Comparison of ENCODE assay signal across 8 cellular contexts in the genomic region with DNA sequence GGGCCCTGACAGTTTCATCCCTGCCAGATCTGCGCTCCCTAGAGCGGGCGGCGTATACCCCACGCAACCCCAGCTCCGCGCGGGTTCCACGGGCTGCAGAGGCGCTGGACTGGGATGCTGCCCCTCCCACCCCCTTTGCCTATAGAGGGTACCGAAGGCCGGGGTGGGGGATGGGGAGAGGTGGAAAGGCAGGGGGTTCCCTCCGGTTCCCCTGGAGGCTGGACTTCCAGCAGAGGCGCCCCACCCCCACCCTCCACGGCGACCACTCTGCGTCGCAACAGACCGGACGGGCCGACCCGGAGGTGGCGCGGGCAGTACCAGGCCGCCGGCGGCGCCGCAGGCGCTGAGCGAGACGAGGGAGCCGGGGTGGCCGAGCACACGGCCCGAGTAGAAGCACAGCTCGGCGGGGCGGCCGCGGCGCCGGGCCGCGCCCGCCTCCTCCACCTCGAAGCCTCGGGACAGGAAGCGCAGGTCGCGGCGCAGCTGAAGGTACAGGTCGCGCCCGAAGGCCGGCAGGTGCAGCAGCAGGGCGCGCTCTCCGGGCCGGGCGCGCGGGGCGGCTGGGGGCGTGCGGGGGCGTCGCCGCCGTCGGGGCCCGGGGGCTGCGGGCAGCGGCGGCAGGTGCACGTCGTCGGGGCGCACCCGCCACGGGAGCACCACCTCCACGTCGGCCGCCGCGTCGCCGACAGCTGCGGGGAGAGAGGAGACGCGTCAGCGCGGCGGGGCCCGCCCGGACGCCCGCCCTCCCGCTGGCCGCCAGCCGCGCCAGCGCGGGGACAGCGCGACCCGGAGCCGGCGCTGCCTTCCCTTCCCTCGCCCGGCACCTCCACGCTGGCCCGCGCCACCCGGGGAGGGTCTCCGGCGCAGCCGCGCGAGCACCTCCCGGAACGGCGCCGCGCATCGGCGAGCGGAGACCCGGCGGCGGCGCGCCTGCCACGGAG. TPM values are rescaled to one million over a fixed set of nuclear protein-coding genes. Genes with fewer than 3 reads are reported as not detected.
DNase-seq lines count a peak whose midpoint lies in the region; ATAC-seq, FAIRE-seq and TF ChIP-seq lines count a peak whose summit lies in the region.

No MANE protein-coding gene starts in this region.

- H4K91ac ChIP-seq in neuronal stem cell (ENCODE audit: low read depth, low read length, poor library complexity): no peak overlapping the region

- H3K27ac Mint-ChIP-seq in activated CD8-positive, alpha-beta memory T cell treated with anti-CD3 and anti-CD28 coated beads, Interleukin-2, amount 10 ng/mL, durations not matched to agents 7 days and 5 days: no peak overlapping the region
- no peak overlapping the region for H3K27ac Mint-ChIP-seq in HFFc6

- no peak overlapping the region for H2BK120ac ChIP-seq in neuronal stem cell (ENCODE audit: low read depth, low read length)

- no peak overlapping the region for H3K23ac ChIP-seq in neuronal stem cell (ENCODE audit: low read depth, low read length, poor library complexity)

- H3K27ac ChIP-seq in SK-N-MC: no peak overlapping the region
- no peak overlapping the region for H3K27ac ChIP-seq in endothelial cell of umbilical vein (ENCODE audit: insufficient read depth, low read depth, low read length)
- H3K27ac ChIP-seq in neuronal stem cell (replicated peaks; ENCODE audit: low read length): no peak overlapping the region

- no peaks in the 10 kb centered on the region for H3K9me3 ChIP-seq in SK-N-MC (ENCODE audit: low read depth, low read length)
- no peaks in the 10 kb centered on the region for H3K9me3 ChIP-seq in endothelial cell of umbilical vein (replicated peaks; ENCODE audit: control insufficient read depth, insufficient read depth, low read length)
- no peaks in the 10 kb centered on the region for H3K9me3 ChIP-seq in neuronal stem cell (replicated peaks in 1 of 2; ENCODE audit: control insufficient read depth in 2 of 2, insufficient read depth in 1 of 2, low read depth in 1 of 2, low read length in 2 of 2)

- no peaks in the 10 kb centered on the region for H3K79me1 ChIP-seq in neuronal stem cell (ENCODE audit: low read depth, low read length)

- H3K4me1 Mint-ChIP-seq in activated CD8-positive, alpha-beta memory T cell treated with anti-CD3 and anti-CD28 coated beads, Interleukin-2, amount 10 ng/mL, durations not matched to agents 7 days and 5 days: peaks cover 15% of the 10 kb centered on the region
- no peaks in the 10 kb centered on the region for H3K4me1 Mint-ChIP-seq in HFFc6 (ENCODE audit: low read depth)

- no peaks in the 10 kb centered on the region for H3K36me3 ChIP-seq in SK-N-MC (ENCODE audit: insufficient read depth, low read length)
- H3K36me3 ChIP-seq in endothelial cell of umbilical vein (ENCODE audit: control insufficient read depth in 2 of 2, extremely low read depth in 1 of 2, insufficient read depth in 2 of 2, low read length in 2 of 2): no peaks in the 10 kb centered on the region
- no peaks in the 10 kb centered on the region for H3K36me3 ChIP-seq in neuronal stem cell (replicated peaks in 1 of 2; ENCODE audit: control insufficient read depth in 2 of 2, insufficient read depth in 2 of 2, low read length in 2 of 2)

- H3K79me2 ChIP-seq in endothelial cell of umbilical vein (ENCODE audit: control insufficient read depth, insufficient read depth, low read length): no peaks in the 10 kb centered on the region

- dilution Hi-C loops in endothelial cell of umbilical vein (cut with MboI; ENCODE audit: extremely low pct_ligation_motif_present, low sequenced_read_pairs): no loop called here

- no peak overlapping the region for H3K4ac ChIP-seq in neuronal stem cell (ENCODE audit: low read length)

- no peak overlapping the region for H3K14ac ChIP-seq in neuronal stem cell (ENCODE audit: low read length)

- H3K18ac ChIP-seq in neuronal stem cell (ENCODE audit: low read length): peak overlapping the region; percentile 30

- POLR2A ChIA-PET in endothelial cell of umbilical vein (lab: Charles Lee): no interaction called here

- no TSS peak for BruUV-seq in endothelial cell of umbilical vein (replicated peaks; lab: Mats Ljungman, UMichigan)

- no peak for TF ChIP-seq CTCF in endothelial cell of umbilical vein (IDR thresholded peaks at IDR 0.05; ENCODE audit: extremely low read depth in 1 of 2, insufficient read depth in 1 of 2, low read depth in 1 of 2, low read length in 2 of 2)
- TF ChIP-seq CTCF in HFFc6 (IDR thresholded peaks at IDR 0.05): no peak

- intact Hi-C loops in endothelial cell of umbilical vein (cut with micrococcal nuclease): no loop called here

- peak; percentile 34 for ATAC-seq in activated CD8-positive, alpha-beta memory T cell treated with anti-CD3 and anti-CD28 coated beads, Interleukin-2, amount 10 ng/mL, durations not matched to agents 7 days and 5 days

- H3K4me3 Mint-ChIP-seq in activated CD8-positive, alpha-beta memory T cell treated with anti-CD3 and anti-CD28 coated beads, Interleukin-2, amount 10 ng/mL, durations not matched to agents 7 days and 5 days: peak overlapping the region; percentile 53
- no peak overlapping the region for H3K4me3 Mint-ChIP-seq in HFFc6

- WGBS in neuronal stem cell (ENCODE audit: extremely low coverage in 2 of 2, insufficient read length in 2 of 2, insufficient replicate concordance in 1 of 2), 2 donors: no CpG with 5 or more reads among the region's 134 CpGs

- H2BK12ac ChIP-seq in neuronal stem cell (ENCODE audit: low read length): no peak overlapping the region

- H2AFZ ChIP-seq in endothelial cell of umbilical vein (ENCODE audit: low read depth, low read length): peak overlapping the region; percentile 93
- H2AFZ ChIP-seq in neuronal stem cell (ENCODE audit: low read length): peak overlapping the region; percentile 95

- peak overlapping the region; percentile 83 for H3K4me3 ChIP-seq in SK-N-MC
- peak overlapping the region in 1 of 3 experiments; percentile 36 for H3K4me3 ChIP-seq in endothelial cell of umbilical vein (replicated peaks in 1 of 3; ENCODE audit: insufficient read depth in 1 of 3, low read depth in 1 of 3, low read length in 3 of 3)
- H3K4me3 ChIP-seq in neuronal stem cell (ENCODE audit: low read length in 2 of 2): peak overlapping the region; percentile 46 to 79

- H4K20me1 ChIP-seq in endothelial cell of umbilical vein (replicated peaks; ENCODE audit: control insufficient read depth, extremely low read depth, insufficient read depth, low read length): no peaks in the 10 kb centered on the region

- no peaks in the 10 kb centered on the region for H3K9me3 Mint-ChIP-seq in activated CD8-positive, alpha-beta memory T cell treated with anti-CD3 and anti-CD28 coated beads, Interleukin-2, amount 10 ng/mL, durations not matched to agents 7 days and 5 days (ENCODE audit: low read depth)
- peaks cover 28% of the 10 kb centered on the region for H3K9me3 Mint-ChIP-seq in HFFc6

- CTCF ChIA-PET in activated CD8-positive, alpha-beta memory T cell treated with anti-CD3 and anti-CD28 coated beads, Interleukin-2, amount 10 ng/mL, durations not matched to agents 7 days and 5 days (lab: Charles Lee): interaction anchor here (0.7 to 8.3 kb wide), 7 partner anchors 8 to 412 kb away, joined by 3 to 127 read pairs (median 9); no protein-coding TSS in a partner anchor
- CTCF ChIA-PET in endothelial cell of umbilical vein (lab: Charles Lee): interaction anchor here (3.6 to 4.2 kb wide), 2 partner anchors 9 to 412 kb away, joined by 35 to 54 read pairs; no protein-coding TSS in a partner anchor

- H3K36me3 Mint-ChIP-seq in activated CD8-positive, alpha-beta memory T cell treated with anti-CD3 and anti-CD28 coated beads, Interleukin-2, amount 10 ng/mL, durations not matched to agents 7 days and 5 days: no peaks in the 10 kb centered on the region
- no peaks in the 10 kb centered on the region for H3K36me3 Mint-ChIP-seq in HFFc6 (ENCODE audit: low read depth)

- peaks cover 49% of the 10 kb centered on the region for H3K27me3 Mint-ChIP-seq in activated CD8-positive, alpha-beta memory T cell treated with anti-CD3 and anti-CD28 coated beads, Interleukin-2, amount 10 ng/mL, durations not matched to agents 7 days and 5 days
- peaks cover 2% of the 10 kb centered on the region; the same call in 1 of the 2 replicates for H3K27me3 Mint-ChIP-seq in HFFc6 (ENCODE audit: insufficient read depth)

- peaks cover 4% of the 10 kb centered on the region for H3K4me1 ChIP-seq in endothelial cell of umbilical vein (ENCODE audit: control insufficient read depth, extremely low read depth, insufficient read depth, low read length)
- H3K4me1 ChIP-seq in neuronal stem cell (ENCODE audit: control insufficient read depth in 2 of 2, insufficient read depth in 1 of 2, low read depth in 1 of 2, low read length in 2 of 2): peaks cover 0 to under 1% of the 10 kb centered on the region in 2 donors

- H4K8ac ChIP-seq in neuronal stem cell (ENCODE audit: low read depth, low read length): no peak overlapping the region

- H3K27me3 ChIP-seq in endothelial cell of umbilical vein (ENCODE audit: control insufficient read depth in 2 of 2, insufficient read depth in 2 of 2, low read length in 2 of 2): peaks cover 2 to 12% of the 10 kb centered on the region in 2 experiments
- peaks cover 14 to 64% (median 35%) of the 10 kb centered on the region in 3 experiments for H3K27me3 ChIP-seq in neuronal stem cell (ENCODE audit: control insufficient read depth in 3 of 3, insufficient read depth in 3 of 3, low read depth in 1 of 3, low read length in 3 of 3)

- H2AK5ac ChIP-seq in neuronal stem cell (ENCODE audit: low read depth, low read length): peak overlapping the region; percentile 17

- H3K4me2 ChIP-seq in endothelial cell of umbilical vein (ENCODE audit: insufficient read depth, low read length) (peak overlapping the region; percentile 49), neuronal stem cell (ENCODE audit: insufficient read depth, low read length, poor library complexity, severe bottlenecking) (peak overlapping the region; percentile 98)

- H3K9me1 ChIP-seq in endothelial cell of umbilical vein (replicated peaks; ENCODE audit: control insufficient read depth, extremely low read depth, insufficient read depth, low read length): no peaks in the 10 kb centered on the region

- no peak for TF ChIP-seq POLR2A in endothelial cell of umbilical vein (IDR thresholded peaks at IDR 0.05; ENCODE audit: low read depth, low read length)

- no peak for DNase-seq in activated CD8-positive, alpha-beta memory T cell treated with anti-CD3 and anti-CD28 coated beads, Interleukin-2, amount 10 ng/mL, durations not matched to agents 7 days and 5 days
- no peak for DNase-seq in activated CD8-positive, alpha-beta memory T cell treated with anti-CD3 and anti-CD28 coated beads for 24 hours
- DNase-seq in SK-N-MC (ENCODE audit: low read depth, low spot score): no peak
- no peak for DNase-seq in endothelial cell of umbilical vein (ENCODE audit: low read depth, low spot score)
- DNase-seq in neuronal stem cell (ENCODE audit: low spot score): no peak
- no peak for DNase-seq in NCI-H2196 treated with DMSO at 0.1 percent for 48 hours (lab: John Stamatoyannopoulos, UW; ENCODE audit: unreplicated experiment)
- DNase-seq in NCI-H774 (lab: John Stamatoyannopoulos, UW): no peak
- DNase-seq in HFFc6: no peak

- FAIRE-seq in endothelial cell of umbilical vein (lab: Jason Lieb, UNC): no peak

- H2BK5ac ChIP-seq in neuronal stem cell (ENCODE audit: low read length): no peak overlapping the region

- H3K9ac ChIP-seq in SK-N-MC (ENCODE audit: insufficient read length) (no peak overlapping the region), endothelial cell of umbilical vein (replicated peaks; ENCODE audit: extremely low read depth, insufficient read depth, low read length) (no peak overlapping the region), neuronal stem cell (ENCODE audit: low read depth, low read length, poor library complexity) (peak overlapping the region; percentile 74)

- no peak overlapping the region for H2BK15ac ChIP-seq in neuronal stem cell (ENCODE audit: low read length)

RNA-seq across cellular contexts. Expression of gene ADAMTS17, which starts 0.8 kb away (rescaled TPM):
- total RNA-seq in activated CD8-positive, alpha-beta memory T cell treated with anti-CD3 and anti-CD28 coated beads, Interleukin-2, amount 10 ng/mL, durations not matched to agents 7 days and 5 days: 1 to 10 TPM; 1.6 to 1.9 TPM
- total RNA-seq in endothelial cell of umbilical vein: not detected in 2 replicates
- 0.12 and 0.16 TPM in 2 replicates for polyA plus RNA-seq in endothelial cell of umbilical vein
- polyA plus RNA-seq in endothelial cell of umbilical vein (2011; cell fraction: cytosol; rRNA removed): 0.08 and 0.26 TPM in 2 replicates
- 0.04 and 0.16 TPM in 2 replicates for polyA plus RNA-seq in endothelial cell of umbilical vein (2011; cell fraction: nucleus; rRNA removed)
- not detected in 2 replicates for polyA plus RNA-seq in endothelial cell of umbilical vein (2012)
- not detected in 2 replicates for polyA minus RNA-seq in endothelial cell of umbilical vein
- polyA minus RNA-seq in endothelial cell of umbilical vein (2011; cell fraction: cytosol; rRNA and poly(A)+ RNA removed): not detected
- polyA minus RNA-seq in endothelial cell of umbilical vein (2011; cell fraction: nucleus; rRNA and poly(A)+ RNA removed): 0.34 and 0.82 TPM in 2 replicates
- polyA plus RNA-seq in neuronal stem cell (2013, experiment 1 of 2): 0.08 TPM
- 0.08 TPM for polyA plus RNA-seq in neuronal stem cell (2013, experiment 2 of 2)
- not detected for total RNA-seq in HFFc6 (2021; fragmentation: NEBNext Ultra II Directional; extraction: Animal tissue kit (Norgen Biotek cat#: 25700))
